ENCODE assay signal across 14 cellular contexts in the genomic region with DNA sequence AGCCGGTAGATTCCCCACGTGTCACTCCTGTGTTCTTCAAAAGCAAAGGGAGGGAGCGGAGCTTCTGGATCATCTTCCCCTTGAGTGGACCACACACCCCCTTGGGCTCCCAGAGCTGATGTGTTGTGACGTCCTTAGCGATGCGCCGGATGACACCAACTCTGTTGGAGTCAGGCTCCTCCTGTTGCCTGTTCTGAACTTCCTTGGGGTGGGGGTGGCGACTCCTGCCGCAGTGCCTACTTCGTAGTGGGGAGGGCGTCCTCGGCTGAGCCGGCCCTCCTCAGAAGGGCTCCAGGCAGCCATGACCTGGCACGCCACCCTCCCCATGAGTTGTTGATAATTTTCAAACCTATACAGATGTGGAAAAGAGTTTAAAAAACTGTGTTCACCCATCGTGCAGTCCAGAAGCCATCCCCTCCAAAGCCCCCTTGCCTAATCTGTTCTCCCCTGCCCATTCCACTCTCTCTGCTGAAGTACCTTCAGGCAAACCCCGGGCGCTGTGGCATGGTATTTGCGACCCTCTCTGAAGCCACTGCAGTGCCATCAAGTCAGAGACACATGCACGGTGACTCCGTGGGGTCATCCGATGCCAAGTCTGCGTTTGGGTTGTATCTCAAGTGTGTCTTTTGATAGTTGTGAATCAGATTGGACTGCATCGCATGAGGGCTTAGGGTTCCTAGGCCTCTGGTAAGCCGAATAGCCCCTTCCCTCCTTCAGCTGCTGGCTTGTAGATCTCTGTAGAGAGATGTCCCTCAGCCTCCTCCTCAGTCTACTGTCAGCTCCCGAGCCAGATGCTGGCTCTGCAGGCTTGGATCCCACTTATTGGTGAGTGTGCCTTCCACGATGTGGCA. TPM values are rescaled to one million over a fixed set of nuclear protein-coding genes. Genes with fewer than 3 reads are reported as not detected.
DNase-seq lines count a peak whose midpoint lies in the region; ATAC-seq, FAIRE-seq and TF ChIP-seq lines count a peak whose summit lies in the region.
"Had no signal": no experiment of that assay in that cellular context is flagged by ENCODE, and none has a peak within 500 bp of the region (broad histone marks: within the 10 kb centered on the region; RNA-seq: fewer than 3 reads in every experiment).

No MANE protein-coding gene starts in this region.

- H3K4me1 ChIP-seq in KMS-11 (ENCODE audit: low read depth, poor library complexity, severe bottlenecking) (peaks cover 16% of the 10 kb centered on the region), GM12878 (ENCODE audit: control insufficient read depth, insufficient read depth, low read length) (peaks cover 7% of the 10 kb centered on the region), osteoblast (ENCODE audit: insufficient read depth, low read length) (peaks cover 8% of the 10 kb centered on the region)
- H3K4me1 ChIP-seq: gastrocnemius medialis had no signal

- RAD21 ChIA-PET in GM12878 (lab: Charles Lee; ENCODE audit: unreplicated experiment), result interaction anchor here (0.7 kb wide), 1 partner anchor 14 kb away, joined by 3 read pairs; no protein-coding TSS in a partner anchor

- 0 out of 2 replicates have a peak overlapping the region, but pooled peaks have one; percentile 26 for H3K4me2 ChIP-seq in KMS-11
- no peak overlapping the region for H3K4me2 ChIP-seq in GM12878 (ENCODE audit: control insufficient read depth, insufficient read depth)
- H3K4me2 ChIP-seq in osteoblast (ENCODE audit: insufficient read depth, low read length), result no peak overlapping the region

- in situ Hi-C loops in GM12878 (cut with MboI), result no loop called here

- no peak for TF ChIP-seq POLR2A in GM12878 (IDR thresholded peaks at IDR 0.05; ENCODE audit: low read depth, low read length)

- H3K79me2 ChIP-seq in KMS-11 (ENCODE audit: insufficient read depth, low read depth) (no peaks in the 10 kb centered on the region; the same call in 1 of the 2 replicates), GM12878 (ENCODE audit: control insufficient read depth, insufficient read depth, low read length) (peaks cover 22% of the 10 kb centered on the region), osteoblast (ENCODE audit: insufficient read depth, low read length) (peaks cover 44% of the 10 kb centered on the region)

- peak overlapping the region; percentile 62 for H3K27ac Mint-ChIP-seq in Calu3 (ENCODE audit: unreplicated experiment)

- H3K36me3 ChIP-seq in KMS-11 (ENCODE audit: insufficient read depth) (peaks cover 4% of the 10 kb centered on the region; the same call in 1 of the 2 replicates), GM12878 (ENCODE audit: control insufficient read depth in 2 of 2, insufficient read depth in 2 of 2, low read length in 1 of 2) (peaks cover 31 to 32% of the 10 kb centered on the region in 2 experiments; a peak in 3 of 4 replicates), osteoblast (ENCODE audit: insufficient read depth, low read length) (peaks cover 68% of the 10 kb centered on the region)

- POLR2A ChIA-PET in GM12878 (lab: Charles Lee), result interaction anchor here (3.4 kb wide), 1 partner anchor 13 kb away, joined by 17 read pairs; no protein-coding TSS in a partner anchor

- no peak overlapping the region for H3K27ac ChIP-seq in KMS-11
- peak overlapping the region; percentile 91; the same call in 1 of the 2 replicates for H3K27ac ChIP-seq in GM12878 (ENCODE audit: control insufficient read depth, insufficient read depth)
- H3K27ac ChIP-seq in osteoblast (ENCODE audit: low read depth, low read length), result peak overlapping the region; percentile 46
- H3K27ac ChIP-seq: gastrocnemius medialis had no signal

- no peak overlapping the region for H3K4me3 ChIP-seq in KMS-11 (IDR thresholded peaks at IDR 0.05; ENCODE audit: insufficient read depth, low read depth, low read length)
- H3K4me3 ChIP-seq in GM12878, result no peak overlapping the region
- H3K4me3 ChIP-seq in osteoblast (ENCODE audit: insufficient read depth, low read length), result no peak overlapping the region
- H3K4me3 ChIP-seq: gastrocnemius medialis had no signal

- BruUV-seq in Calu3 (replicated peaks; lab: Mats Ljungman, UMichigan) (no TSS peak), GM12878 (replicated peaks; lab: Mats Ljungman, UMichigan) (TSS peak; percentile 36)

- no peak for TF ChIP-seq RAD21 in GM12878 (IDR thresholded peaks at IDR 0.05; ENCODE audit: insufficient read depth, low read depth, low read length)

- H3K9me3 ChIP-seq in GM12878 (replicated peaks; ENCODE audit: control insufficient read depth, insufficient read depth, low read length), result no peaks in the 10 kb centered on the region; the same call in 1 of the 3 replicates
- no peaks in the 10 kb centered on the region for H3K9me3 ChIP-seq in osteoblast (ENCODE audit: low read depth, low read length)
- H3K9me3 ChIP-seq: gastrocnemius medialis had no signal

- no peaks in the 10 kb centered on the region for H3K27me3 ChIP-seq in KMS-11 (ENCODE audit: insufficient read depth, low read depth)
- no peaks in the 10 kb centered on the region for H3K27me3 ChIP-seq in GM12878 (replicated peaks in 1 of 2; ENCODE audit: control insufficient read depth in 2 of 2, insufficient read depth in 2 of 2, low read length in 1 of 2)
- no peaks in the 10 kb centered on the region for H3K27me3 ChIP-seq in osteoblast (ENCODE audit: insufficient read depth, low read length)
- H3K27me3 ChIP-seq: gastrocnemius medialis had no signal

- no peak for FAIRE-seq in GM12878 (lab: Jason Lieb, UNC)

- H3K36me3 Mint-ChIP-seq in Calu3 (ENCODE audit: insufficient read depth, unreplicated experiment), result peaks cover 47% of the 10 kb centered on the region

- H4K20me1 ChIP-seq in KMS-11 (ENCODE audit: insufficient read depth), result no peaks in the 10 kb centered on the region
- no peaks in the 10 kb centered on the region for H4K20me1 ChIP-seq in GM12878 (ENCODE audit: control insufficient read depth, insufficient read depth)
- H4K20me1 ChIP-seq in osteoblast (ENCODE audit: insufficient read depth, low read length), result peaks cover 24% of the 10 kb centered on the region

- DNase-seq in Calu3, result no peak
- DNase-seq in GM12878 (ENCODE audit: low read depth, low spot score), result no peak
- DNase-seq in osteoblast (ENCODE audit: insufficient read length, low spot score, missing footprints), result peak; percentile 64
- DNase-seq in SKM-1 treated with dmso at 0.1 percent for 144 hours (lab: John Stamatoyannopoulos, UW; ENCODE audit: unreplicated experiment), result no peak
- DNase-seq in NCI-H2196 treated with DMSO at 0.1 percent for 48 hours (lab: John Stamatoyannopoulos, UW; ENCODE audit: unreplicated experiment), result no peak
- DNase-seq in DMS 273 treated with DMSO at 0.1 percent for 48 hours (lab: John Stamatoyannopoulos, UW), result no peak
- DNase-seq: effector CD8-positive, alpha-beta T cell; NCI-H2171 treated with DMSO at 0.1 percent for 48 hours; right cardiac atrium; substantia nigra had no signal

- no peak for TF ChIP-seq EP300 in GM12878 (IDR thresholded peaks at IDR 0.05; ENCODE audit: borderline replicate concordance in 1 of 2, control insufficient read depth in 1 of 2, low read depth in 2 of 2, low read length in 2 of 2)

- no peak overlapping the region for H3K4me3 Mint-ChIP-seq in Calu3 (ENCODE audit: low read depth, unreplicated experiment)
- H3K4me3 Mint-ChIP-seq: nephron had no signal

- no peaks in the 10 kb centered on the region for H3K9me3 Mint-ChIP-seq in Calu3 (ENCODE audit: low read depth, unreplicated experiment)
- H3K9me3 Mint-ChIP-seq: CD8-positive, alpha-beta memory T cell; nephron had no signal

- TF ChIP-seq CTCF in Calu3 (IDR thresholded peaks at IDR 0.05; ENCODE audit: unreplicated experiment), result no peak
- TF ChIP-seq CTCF in KMS-11 (conservative IDR thresholded peaks at IDR 0.05; ENCODE audit: low read depth, low read length), result no peak
- no peak for TF ChIP-seq CTCF in GM12878 (IDR thresholded peaks at IDR 0.05 in 2 of 3, conservative IDR thresholded peaks at IDR 0.05 in 1 of 3; ENCODE audit: control insufficient read depth in 2 of 3, extremely low read depth in 1 of 3, insufficient read depth in 1 of 3, low read depth in 3 of 3, low read length in 3 of 3)
- TF ChIP-seq CTCF in osteoblast (IDR thresholded peaks at IDR 0.05; ENCODE audit: extremely low read depth, low read depth, low read length), result no peak

- intact Hi-C loops in Calu3 (cut with micrococcal nuclease; ENCODE audit: unreplicated experiment) (no loop called here), GM12878 (cut with micrococcal nuclease; ENCODE audit: unreplicated experiment) (no loop called here)

- CTCF ChIA-PET in Calu3 (lab: Charles Lee), result no interaction called here
- CTCF ChIA-PET in GM12878 (lab: Yijun Ruan, JAX), result interaction anchor here (1.7 kb wide), 1 partner anchor 143 kb away, joined by 4 read pairs; no protein-coding TSS in a partner anchor

- H3K9ac ChIP-seq in KMS-11 (no peak overlapping the region), GM12878 (ENCODE audit: control insufficient read depth, insufficient read depth, low read length) (no peak overlapping the region)

- ATAC-seq in GM12878, result no peak
- ATAC-seq: gastrocnemius medialis had no signal

- peaks cover 26% of the 10 kb centered on the region for H3K4me1 Mint-ChIP-seq in Calu3 (ENCODE audit: low read depth, unreplicated experiment)
- H3K4me1 Mint-ChIP-seq: nephron had no signal

- SMC1A ChIA-PET in GM12878 (lab: Charles Lee; ENCODE audit: uncharacterized antibody, unreplicated experiment), result no interaction called here

- H2AFZ ChIP-seq in KMS-11 (ENCODE audit: low read depth) (no peak overlapping the region), GM12878 (ENCODE audit: control insufficient read depth, low read depth, low read length) (no peak overlapping the region), osteoblast (ENCODE audit: low read length) (no peak overlapping the region)

- 94% methylated on average over 26 of the region's 26 CpGs for WGBS in GM12878 (ENCODE audit: insufficient coverage, insufficient replicate concordance, low lambda C conversion rate, missing lambda C conversion rate)

- no peaks in the 10 kb centered on the region for H3K27me3 Mint-ChIP-seq in Calu3 (ENCODE audit: unreplicated experiment)
- H3K27me3 Mint-ChIP-seq: CD8-positive, alpha-beta memory T cell had no signal

RNA-seq across cellular contexts. Expression of gene EXOC3, which starts 16.8 kb away (rescaled TPM):
- 63.8 and 69.4 TPM in 2 replicates for total RNA-seq in Calu3 (2022)
- total RNA-seq in GM12878 (2013; cell fraction: nucleolus; rRNA removed), result 139 and 145 TPM in 2 replicates
- total RNA-seq in GM12878 (2014; rRNA removed), result 28.6 and 32.5 TPM in 2 replicates
- total RNA-seq in GM12878 (2014; rRNA removed; fragmentation: Illumina TruSeq; extraction: Trizol), result 22.4 and 25.4 TPM in 2 replicates
- 48.9 and 50.3 TPM in 2 replicates for total RNA-seq in GM12878 (2021)
- polyA plus RNA-seq in GM12878 (2011; ENCODE audit: low read depth), result 26.9 TPM
- 16.4 and 22.6 TPM in 2 replicates for polyA plus RNA-seq in GM12878 (2011; rRNA removed)
- 24.5 and 26.9 TPM in 2 replicates for polyA plus RNA-seq in GM12878 (2011; cell fraction: cytosol; rRNA removed)
- 77.4 and 98.6 TPM in 2 replicates for polyA plus RNA-seq in GM12878 (2011; cell fraction: nucleus; rRNA removed)
- polyA plus RNA-seq in GM12878 (2012), result 40.4 and 47.5 TPM in 2 replicates
- 18.5 and 24.8 TPM in 2 replicates for polyA plus RNA-seq in GM12878 (2014; fragmentation: Illumina TruSeq; extraction: Trizol)
- 1 to 10 TPM; 1.6 to 7.2 TPM for polyA plus RNA-seq in GM12878 (2014; fragmentation: Nextera tagmentation; extraction: Ambion mirVana)
- 30.5 and 33.2 TPM in 2 replicates for polyA plus RNA-seq in GM12878 (2014; rRNA removed)
- 10 to 100 TPM; 52.7 to 53.0 TPM for polyA plus RNA-seq in GM12878 (2016; fragmentation: Nextera tagmentation; extraction: Ambion mirVana)
- polyA minus RNA-seq in GM12878 (2011; rRNA and poly(A)+ RNA removed), result 26.3 and 28.8 TPM in 2 replicates
- polyA minus RNA-seq in GM12878 (2011; cell fraction: cytosol; rRNA and poly(A)+ RNA removed), result 10.8 and 14.6 TPM in 2 replicates
- 21.5 and 30.1 TPM in 2 replicates for polyA minus RNA-seq in GM12878 (2011; cell fraction: nucleus; rRNA and poly(A)+ RNA removed)
- 39.8 and 49.2 TPM in 2 replicates for total RNA-seq in osteoblast
